In genomic region chr14:103187911-103188310, GRCh38 we compare ENCODE assay signal across 19 cellular contexts.
A peak's percentile ranks its signal among the peaks of the same experiment; 100 is the strongest.
DNase-seq lines count a peak whose midpoint lies in the region; ATAC-seq, FAIRE-seq and TF ChIP-seq lines count a peak whose summit lies in the region.
"Had no signal": no experiment of that assay in that cellular context is flagged by ENCODE, and none has a peak within 500 bp of the region (broad histone marks: within the 10 kb centered on the region; RNA-seq: fewer than 3 reads in every experiment).

No MANE protein-coding gene starts in this region.

- H2AK5ac ChIP-seq in mesenchymal stem cell (ENCODE audit: low read length, severe bottlenecking) = peak overlapping the region; percentile 21

- H3K9me2 ChIP-seq in GM23338 (ENCODE audit: insufficient read depth) = no peaks in the 10 kb centered on the region

- FAIRE-seq in small intestine (lab: Jason Lieb, UNC) = no peak
- FAIRE-seq: GM12891 had no signal

- H3K4me1 ChIP-seq in GM23338 (ENCODE audit: insufficient read depth) (peaks cover 21% of the 10 kb centered on the region), mesenchymal stem cell (ENCODE audit: control insufficient read depth, insufficient read depth, low read depth, low read length) (peaks cover 8% of the 10 kb centered on the region), small intestine (ENCODE audit: control insufficient read depth in 2 of 2, insufficient read depth in 1 of 2, low read depth in 1 of 2, low read length in 1 of 2) (peaks cover 5 to 7% of the 10 kb centered on the region in 2 donors)

- H3K4me3 Mint-ChIP-seq in GM23338 (peak overlapping the region; percentile 69; the same call in 2 of the 3 replicates), WTC11 (peak overlapping the region; percentile 69)

- no peaks in the 10 kb centered on the region for H4K20me1 ChIP-seq in GM23338 (replicated peaks; ENCODE audit: insufficient read depth)
- H4K20me1 ChIP-seq: BLaER1 treated with 17β-estradiol and CSF1 and Interleukin-3, amounts not matched to agents 10 nM and 100 nM had no signal

- H3K9me3 Mint-ChIP-seq in GM23338 (peaks cover 4% of the 10 kb centered on the region; the same call in 2 of the 3 replicates), WTC11 (peaks cover 5% of the 10 kb centered on the region)

- no peak overlapping the region for H3K9ac ChIP-seq in mesenchymal stem cell (ENCODE audit: low read length)

- H3K4me1 Mint-ChIP-seq in GM23338 (peaks cover 27% of the 10 kb centered on the region), WTC11 (peaks cover 31% of the 10 kb centered on the region)

- WGBS in mesenchymal stem cell = 79% methylated on average over 2 of the region's 4 CpGs
- WGBS in small intestine, 3 donors = 75 to 93% (median 90%) methylated on average over 4 of the region's 4 CpGs

- no peak overlapping the region for H3K27ac Mint-ChIP-seq in GM23338
- no peak overlapping the region for H3K27ac Mint-ChIP-seq in WTC11
- H3K27ac Mint-ChIP-seq: CD4-positive, alpha-beta memory T cell had no signal

- no peaks in the 10 kb centered on the region for H3K79me2 ChIP-seq in GM23338 (replicated peaks; ENCODE audit: insufficient read depth)

- CTCF ChIA-PET in WTC11 (lab: Charles Lee) = interaction anchor here (1.3 to 4.9 kb wide), 3 partner anchors 31 to 104 kb away, joined by 4 to 38 read pairs (median 7); no protein-coding TSS in a partner anchor

- no peak overlapping the region for H2BK12ac ChIP-seq in mesenchymal stem cell (ENCODE audit: low read length in 2 of 2)

- no peaks in the 10 kb centered on the region for H3K9me3 ChIP-seq in mesenchymal stem cell (ENCODE audit: control insufficient read depth, low read length)
- H3K9me3 ChIP-seq in small intestine (ENCODE audit: control insufficient read depth, low read depth) = no peaks in the 10 kb centered on the region
- H3K9me3 ChIP-seq in MG63 = no peaks in the 10 kb centered on the region

- DNase-seq in GM23338 (ENCODE audit: low spot score) = no peak
- no peak for DNase-seq in WTC11 (ENCODE audit: low spot score)
- DNase-seq in mesenchymal stem cell = no peak
- DNase-seq in small intestine = no peak
- no peak for DNase-seq in MG63
- DNase-seq in midbrain (lab: John Stamatoyannopoulos, UW) = no peak
- DNase-seq: CD4-positive, alpha-beta memory T cell; DMS153; KBM-7; NCI-H1092 treated with DMSO at 0.1 percent for 48 hours; NCI-H1436 treated with DMSO at 0.1 percent for 48 hours; NCI-H1930; NCI-H2227 treated with DMSO at 0.1 percent for 48 hours; NCI-H510A; NCI-H748 treated with DMSO at 0.1 percent for 48 hours had no signal

- H3F3A ChIP-seq in GM23338 (replicated peaks; ENCODE audit: low read depth) = no peaks in the 10 kb centered on the region

- no peak overlapping the region for H2BK5ac ChIP-seq in mesenchymal stem cell (ENCODE audit: low read depth, low read length, poor library complexity, severe bottlenecking)

- H3K23ac ChIP-seq in mesenchymal stem cell (ENCODE audit: low read length in 2 of 2) = no peak overlapping the region

- H2BK15ac ChIP-seq in mesenchymal stem cell (ENCODE audit: low read depth, poor library complexity, severe bottlenecking) = no peak overlapping the region

- no peak for TF ChIP-seq CTCF in GM23338 (conservative IDR thresholded peaks at IDR 0.05; ENCODE audit: low read depth in 2 of 2)
- no peak for TF ChIP-seq CTCF in WTC11 (IDR thresholded peaks at IDR 0.05)

- no peak overlapping the region for H2BK120ac ChIP-seq in mesenchymal stem cell (ENCODE audit: low read depth, low read length)

- peaks cover 37% of the 10 kb centered on the region for H3K27me3 Mint-ChIP-seq in GM23338 (ENCODE audit: insufficient read depth, low read depth, poor library complexity)
- peaks cover 40% of the 10 kb centered on the region for H3K27me3 Mint-ChIP-seq in WTC11 (ENCODE audit: low read depth)

- H3K27me3 ChIP-seq in GM23338 (ENCODE audit: insufficient read depth) = peaks cover 40% of the 10 kb centered on the region
- peaks cover 5 to 56% of the 10 kb centered on the region in 2 experiments for H3K27me3 ChIP-seq in mesenchymal stem cell (ENCODE audit: control insufficient read depth in 1 of 2, insufficient read depth in 1 of 2, low read length in 2 of 2)
- H3K27me3 ChIP-seq in small intestine (ENCODE audit: control insufficient read depth in 2 of 2, insufficient read depth in 2 of 2, low read length in 2 of 2) = peaks cover 0 to 7% of the 10 kb centered on the region in 2 donors
- no peaks in the 10 kb centered on the region for H3K27me3 ChIP-seq in MG63

- H4K91ac ChIP-seq in mesenchymal stem cell (ENCODE audit: low read length) = no peak overlapping the region

- no peaks in the 10 kb centered on the region for H3K79me1 ChIP-seq in mesenchymal stem cell (replicated peaks; ENCODE audit: low read length, poor library complexity, severe bottlenecking)

- no peak overlapping the region for H3K18ac ChIP-seq in mesenchymal stem cell (ENCODE audit: low read depth in 1 of 2, low read length in 2 of 2)

- peak overlapping the region in 1 of 2 experiments; percentile 41 for H3K14ac ChIP-seq in mesenchymal stem cell (ENCODE audit: low read length in 2 of 2)

- POLR2A ChIA-PET in WTC11 (lab: Charles Lee) = no interaction called here

- no peak overlapping the region for H4K8ac ChIP-seq in mesenchymal stem cell (ENCODE audit: low read length)

- no peak overlapping the region for H2AFZ ChIP-seq in GM23338
- H2AFZ ChIP-seq in mesenchymal stem cell (ENCODE audit: low read depth, low read length) = no peak overlapping the region

- H3K36me3 Mint-ChIP-seq in GM23338 (ENCODE audit: low read depth) (no peaks in the 10 kb centered on the region), WTC11 (no peaks in the 10 kb centered on the region; the same call in 1 of the 2 replicates)
- H3K36me3 Mint-ChIP-seq: CD4-positive, alpha-beta memory T cell had no signal

- ATAC-seq in GM23338 (no peak), WTC11 (no peak), GM19455 (IDR thresholded peaks at IDR 0.05; ENCODE audit: unreplicated experiment) (no peak)
- ATAC-seq: SK-N-SH treated with all-trans-retinoic acid at 6 μM for 48 hours had no signal

- H3K4me3 ChIP-seq in GM23338 = no peak overlapping the region
- no peak overlapping the region for H3K4me3 ChIP-seq in mesenchymal stem cell (ENCODE audit: insufficient read depth in 1 of 2, low read depth in 1 of 2, low read length in 2 of 2)
- H3K4me3 ChIP-seq in small intestine (ENCODE audit: low read depth in 1 of 2, low read length in 2 of 2) = no peak overlapping the region
- no peak overlapping the region for H3K4me3 ChIP-seq in MG63
- H3K4me3 ChIP-seq: BLaER1 treated with 17β-estradiol and CSF1 and Interleukin-3, amounts not matched to agents 10 nM and 100 nM had no signal

- no peaks in the 10 kb centered on the region for H3K36me3 ChIP-seq in GM23338 (ENCODE audit: insufficient read depth)
- H3K36me3 ChIP-seq in mesenchymal stem cell (ENCODE audit: control insufficient read depth in 1 of 2, insufficient read depth in 2 of 2, low read depth in 1 of 2, low read length in 2 of 2) = no peaks in the 10 kb centered on the region
- no peaks in the 10 kb centered on the region for H3K36me3 ChIP-seq in small intestine (ENCODE audit: control insufficient read depth in 2 of 2, insufficient read depth in 2 of 2, low read length in 2 of 2)
- H3K36me3 ChIP-seq in MG63 = no peaks in the 10 kb centered on the region
- H3K36me3 ChIP-seq: BLaER1 treated with 17β-estradiol and CSF1 and Interleukin-3, amounts not matched to agents 10 nM and 100 nM had no signal

- H3K4ac ChIP-seq in mesenchymal stem cell (ENCODE audit: low read depth in 1 of 2, low read length in 2 of 2) = no peak overlapping the region

- H3K4me2 ChIP-seq in GM23338 (no peak overlapping the region), mesenchymal stem cell (ENCODE audit: low read length, poor library complexity, severe bottlenecking) (no peak overlapping the region)
- H3K4me2 ChIP-seq: BLaER1 treated with 17β-estradiol and CSF1 and Interleukin-3, amounts not matched to agents 10 nM and 100 nM had no signal

- H3K27ac ChIP-seq in GM23338 (ENCODE audit: low read depth) = no peak overlapping the region
- H3K27ac ChIP-seq in mesenchymal stem cell (ENCODE audit: low read length, poor library complexity, severe bottlenecking) = no peak overlapping the region
- H3K27ac ChIP-seq in small intestine (ENCODE audit: low read depth in 1 of 2, low read length in 1 of 2) = peak overlapping the region; percentile 45 to 63
- H3K27ac ChIP-seq: BLaER1 treated with 17β-estradiol and CSF1 and Interleukin-3, amounts not matched to agents 10 nM and 100 nM had no signal

TF ChIP-seq in GM23338, 12 proteins besides CTCF, POLR2A, EP300 and RAD21 (continues in another document):
- no peak for TF ChIP-seq NANOG (IDR thresholded peaks at IDR 0.05; ENCODE audit: borderline replicate concordance)
- no peak for TF ChIP-seq ZNF114 (CRISPR knock-in tag; IDR thresholded peaks at IDR 0.05)
- TF ChIP-seq JUNB (IDR thresholded peaks at IDR 0.05; ENCODE audit: unreplicated experiment) = no peak
- no peak for TF ChIP-seq STAT1 (IDR thresholded peaks at IDR 0.05; ENCODE audit: unreplicated experiment)
- no peak for TF ChIP-seq ZNF331 (CRISPR knock-in tag; IDR thresholded peaks at IDR 0.05; ENCODE audit: low read depth)

TF ChIP-seq in WTC11, 78 proteins besides CTCF, POLR2A, EP300 and RAD21 (continues in another document):
- TF ChIP-seq ATF6 (CRISPR knock-in tag; IDR thresholded peaks at IDR 0.05) (no peak), ZNF423 (CRISPR knock-in tag; IDR thresholded peaks at IDR 0.05) (no peak), PRRX2 (CRISPR knock-in tag; IDR thresholded peaks at IDR 0.05) (no peak)
- TF ChIP-seq, protein P1, sequence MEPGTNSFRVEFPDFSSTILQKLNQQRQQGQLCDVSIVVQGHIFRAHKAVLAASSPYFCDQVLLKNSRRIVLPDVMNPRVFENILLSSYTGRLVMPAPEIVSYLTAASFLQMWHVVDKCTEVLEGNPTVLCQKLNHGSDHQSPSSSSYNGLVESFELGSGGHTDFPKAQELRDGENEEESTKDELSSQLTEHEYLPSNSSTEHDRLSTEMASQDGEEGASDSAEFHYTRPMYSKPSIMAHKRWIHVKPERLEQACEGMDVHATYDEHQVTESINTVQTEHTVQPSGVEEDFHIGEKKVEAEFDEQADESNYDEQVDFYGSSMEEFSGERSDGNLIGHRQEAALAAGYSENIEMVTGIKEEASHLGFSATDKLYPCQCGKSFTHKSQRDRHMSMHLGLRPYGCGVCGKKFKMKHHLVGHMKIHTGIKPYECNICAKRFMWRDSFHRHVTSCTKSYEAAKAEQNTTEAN (CRISPR knock-in tag; IDR thresholded peaks at IDR 0.05) = no peak

Comparison
In these comparisons a context has a peak if more than half of its experiments do, and no peak if none do; other contexts are left out.
1. H3K27ac ChIP-seq: peak in small intestine (2 of 2); none in GM23338 (single experiment) and mesenchymal stem cell (single experiment).